Comparison of ENCODE assay signal across 33 cellular contexts in the genomic region with DNA sequence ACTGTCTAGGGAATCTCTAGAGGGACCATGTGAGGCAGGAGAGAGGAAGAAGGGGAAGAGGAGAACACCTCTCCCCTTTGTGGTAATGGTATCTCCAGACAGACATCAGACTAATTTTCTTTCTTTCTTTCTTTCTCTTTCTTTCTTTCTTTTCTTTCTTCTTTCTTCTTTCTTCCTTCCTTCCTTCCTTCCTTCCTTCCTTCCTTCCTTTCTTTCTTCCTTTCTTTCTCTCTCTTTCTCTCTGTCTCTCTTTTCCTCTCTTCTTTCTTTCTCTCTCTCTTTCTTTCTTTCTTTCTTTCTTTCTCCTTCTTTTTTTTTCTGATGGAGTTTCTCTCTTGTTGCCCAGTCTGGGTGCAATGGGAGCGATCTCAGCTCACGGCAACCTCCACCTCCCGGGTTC.
"Had no signal": no experiment of that assay in that cellular context is flagged by ENCODE, and none has a peak within 500 bp of the region (broad histone marks: within the 10 kb centered on the region; RNA-seq: fewer than 3 reads in every experiment).

No MANE protein-coding gene starts in this region.

- DNase-seq: activated B cell treated with CpG ODN at 0.5 μM for 24 hours; activated CD4-positive, alpha-beta memory T cell treated with anti-CD3 and anti-CD28 coated beads for 36 hours; activated CD4-positive, alpha-beta T cell treated with anti-CD3 and anti-CD28 coated beads for 4 hours; activated CD4-positive, alpha-beta T cell treated with anti-CD3 and anti-CD28 coated beads, Interleukin-2, amount 10 ng/mL, durations not matched to agents 24 days and 14 days; activated CD4-positive, CD25-positive, alpha-beta regulatory T cell treated with anti-CD3 and anti-CD28 coated beads, Interleukin-2, amount 50 U/mL, for 72 hours; activated CD8-positive, alpha-beta memory T cell treated with anti-CD3 and anti-CD28 coated beads, Interleukin-2, amount 50 U/mL, for 4 hours; activated CD8-positive, alpha-beta T cell treated with anti-CD3 and anti-CD28 coated beads for 36 hours; activated effector memory CD4-positive, alpha-beta T cell treated with anti-CD3 and anti-CD28 coated beads, Interleukin-2, amount 50 U/mL, for 16 hours; activated gamma-delta T cell treated with Interleukin-2 at 50 U/mL for 16 hours; activated naive CD4-positive, alpha-beta T cell; activated naive CD4-positive, alpha-beta T cell treated with anti-CD3 and anti-CD28 coated beads for 36 hours; activated naive CD4-positive, alpha-beta T cell treated with anti-CD3 and anti-CD28 coated beads, Interleukin-2, amount 50 U/mL, for 16 hours; activated naive CD8-positive, alpha-beta T cell treated with anti-CD3 and anti-CD28 coated beads for 36 hours; activated T-cell treated with anti-CD3 and anti-CD28 coated beads for 4 hours; activated T-cell treated with anti-CD3 and anti-CD28 coated beads, Interleukin-2, amount 50 U/mL, for 1 hour; activated T-cell treated with anti-CD3 and anti-CD28 coated beads, Interleukin-2, amount 50 U/mL, for 4 hours; activated T-cell treated with anti-CD3 and anti-CD28 coated beads, Interleukin-2, amount 50 U/mL, for 72 hours; adrenal gland; amniotic stem cell; aorta; body of pancreas; brain microvascular endothelial cell; central memory CD4-positive, alpha-beta T cell; cerebellar nuclear complex; T-cell; T-helper 2 cell; T-helper 9 cell had no signal

- H3K27ac ChIP-seq: adrenal gland, body of pancreas, brain microvascular endothelial cell, breast epithelium, VCaP had no signal

- H3K36me3 Mint-ChIP-seq: activated CD4-positive, alpha-beta memory T cell treated with anti-CD3 and anti-CD28 coated beads for 36 hours; activated naive CD4-positive, alpha-beta T cell treated with anti-CD3 and anti-CD28 coated beads, Interleukin-2, amount 50 U/mL, for 72 hours; activated naive CD8-positive, alpha-beta T cell treated with anti-CD3 and anti-CD28 coated beads for 36 hours; T-cell had no signal

- H3K9me3 ChIP-seq: adrenal gland, body of pancreas, breast epithelium had no signal

- H3K4me1 ChIP-seq: adrenal gland, breast epithelium had no signal

- H3K27ac Mint-ChIP-seq: activated B cell treated with CpG ODN at 0.5 μM for 24 hours; activated CD4-positive, alpha-beta memory T cell treated with anti-CD3 and anti-CD28 coated beads for 36 hours; activated CD4-positive, alpha-beta T cell treated with anti-CD3 and anti-CD28 coated beads, Interleukin-2, amount 10 ng/mL, durations not matched to agents 24 days and 14 days; activated CD8-positive, alpha-beta T cell treated with anti-CD3 and anti-CD28 coated beads for 36 hours; activated naive CD4-positive, alpha-beta T cell treated with anti-CD3 and anti-CD28 coated beads for 36 hours; activated naive CD4-positive, alpha-beta T cell treated with anti-CD3 and anti-CD28 coated beads, Interleukin-2, amount 50 U/mL, for 72 hours; activated naive CD8-positive, alpha-beta T cell treated with anti-CD3 and anti-CD28 coated beads for 36 hours; activated T-cell treated with anti-CD3 and anti-CD28 coated beads, Interleukin-2, amount 50 U/mL, for 72 hours; activated T-helper 1 cell treated with anti-CD3 and anti-CD28 coated beads, Interleukin-12 subunit alpha, Interleukin-12 subunit beta, Interleukin-2, Interleukin-4 antibody, amounts not matched to agents 30 ng/mL and 10 ng/mL and 1 ng/mL, durations not matched to agents 14 hours and 24 hours and 36 hours; activated T-helper 17 cell treated with anti-CD3 and anti-CD28 coated beads, Interleukin-2, amount 50 U/mL, for 72 hours; T-cell; T-helper 2 cell treated with Interferon-gamma antibody and Interleukin-4, amounts not matched to agents 5 μg/mL and 100 μg/mL, for 36 hours had no signal

- H3K9me3 Mint-ChIP-seq: activated B cell treated with CpG ODN at 0.5 μM for 24 hours; activated CD4-positive, alpha-beta memory T cell treated with anti-CD3 and anti-CD28 coated beads for 36 hours; activated CD4-positive, alpha-beta T cell treated with anti-CD3 and anti-CD28 coated beads, Interleukin-2, amount 10 ng/mL, durations not matched to agents 24 days and 14 days; activated CD8-positive, alpha-beta T cell treated with anti-CD3 and anti-CD28 coated beads for 36 hours; activated naive CD4-positive, alpha-beta T cell treated with anti-CD3 and anti-CD28 coated beads for 36 hours; activated naive CD4-positive, alpha-beta T cell treated with anti-CD3 and anti-CD28 coated beads, Interleukin-2, amount 50 U/mL, for 72 hours; activated naive CD8-positive, alpha-beta T cell treated with anti-CD3 and anti-CD28 coated beads for 36 hours; activated T-cell treated with anti-CD3 and anti-CD28 coated beads, Interleukin-2, amount 50 U/mL, for 4 hours; activated T-cell treated with anti-CD3 and anti-CD28 coated beads, Interleukin-2, amount 50 U/mL, for 72 hours; activated T-helper 1 cell treated with anti-CD3 and anti-CD28 coated beads, Interleukin-12 subunit alpha, Interleukin-12 subunit beta, Interleukin-2, Interleukin-4 antibody, amounts not matched to agents 30 ng/mL and 10 ng/mL and 1 ng/mL, durations not matched to agents 14 hours and 24 hours and 36 hours; activated T-helper 17 cell treated with anti-CD3 and anti-CD28 coated beads, Interleukin-2, amount 50 U/mL, for 72 hours; T-cell; T-helper 2 cell treated with Interferon-gamma antibody and Interleukin-4, amounts not matched to agents 5 μg/mL and 100 μg/mL, for 36 hours had no signal

- H3K4me3 ChIP-seq: adrenal gland, body of pancreas, breast epithelium had no signal

- H3K4me3 Mint-ChIP-seq: activated B cell treated with CpG ODN at 0.5 μM for 24 hours; activated CD4-positive, alpha-beta memory T cell treated with anti-CD3 and anti-CD28 coated beads for 36 hours; activated CD4-positive, alpha-beta T cell treated with anti-CD3 and anti-CD28 coated beads, Interleukin-2, amount 10 ng/mL, durations not matched to agents 24 days and 14 days; activated CD8-positive, alpha-beta T cell treated with anti-CD3 and anti-CD28 coated beads for 36 hours; activated naive CD4-positive, alpha-beta T cell treated with anti-CD3 and anti-CD28 coated beads for 36 hours; activated naive CD8-positive, alpha-beta T cell treated with anti-CD3 and anti-CD28 coated beads for 36 hours; activated T-cell treated with anti-CD3 and anti-CD28 coated beads, Interleukin-2, amount 50 U/mL, for 4 hours; activated T-cell treated with anti-CD3 and anti-CD28 coated beads, Interleukin-2, amount 50 U/mL, for 72 hours; activated T-helper 1 cell treated with anti-CD3 and anti-CD28 coated beads, Interleukin-12 subunit alpha, Interleukin-12 subunit beta, Interleukin-2, Interleukin-4 antibody, amounts not matched to agents 30 ng/mL and 10 ng/mL and 1 ng/mL, durations not matched to agents 14 hours and 24 hours and 36 hours; activated T-helper 17 cell treated with anti-CD3 and anti-CD28 coated beads, Interleukin-2, amount 50 U/mL, for 72 hours; T-cell; T-helper 2 cell treated with Interferon-gamma antibody and Interleukin-4, amounts not matched to agents 5 μg/mL and 100 μg/mL, for 36 hours had no signal

- H3K36me3 ChIP-seq: adrenal gland, brain microvascular endothelial cell, breast epithelium had no signal

- ATAC-seq: activated CD8-positive, alpha-beta T cell treated with anti-CD3 and anti-CD28 coated beads for 36 hours; activated naive CD4-positive, alpha-beta T cell treated with anti-CD3 and anti-CD28 coated beads, Interleukin-2, amount 50 U/mL, for 72 hours; activated T-cell treated with anti-CD3 and anti-CD28 coated beads, Interleukin-2, amount 50 U/mL, for 4 hours; activated T-cell treated with anti-CD3 and anti-CD28 coated beads, Interleukin-2, amount 50 U/mL, for 72 hours; activated T-helper 17 cell treated with anti-CD3 and anti-CD28 coated beads, Interleukin-2, amount 50 U/mL, for 72 hours; body of pancreas; T-cell had no signal
